Comparison of ENCODE assay signal across 4 cellular contexts in the genomic region with DNA sequence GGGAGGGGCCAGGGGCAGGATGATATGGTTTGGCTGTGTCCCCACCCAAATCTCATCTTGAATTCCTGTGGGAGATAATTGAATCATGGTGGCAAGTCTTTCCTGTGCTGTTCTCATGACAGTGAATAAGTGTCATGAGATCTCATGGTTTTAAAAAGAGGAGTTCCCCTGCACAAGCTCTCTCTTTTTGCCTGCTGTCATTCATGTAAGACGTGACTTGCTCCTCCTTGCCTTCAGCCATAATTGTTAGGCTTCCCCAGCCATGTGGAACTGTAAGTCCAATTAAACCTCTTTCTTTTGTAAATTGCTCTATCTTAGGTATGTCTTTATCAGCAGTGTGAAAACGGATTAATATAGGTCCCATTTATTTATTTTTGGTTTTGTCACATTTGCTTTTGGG. TPM values are rescaled to one million over a fixed set of nuclear protein-coding genes. Genes with fewer than 3 reads are reported as not detected.
"Had no signal": no experiment of that assay in that cellular context is flagged by ENCODE, and none has a peak within 500 bp of the region (broad histone marks: within the 10 kb centered on the region; RNA-seq: fewer than 3 reads in every experiment).

No MANE protein-coding gene starts in this region.

RNA-seq across cellular contexts. Expression of gene CCR4, which starts 20.2 kb away (rescaled TPM):
- total RNA-seq: LHCN-M2, M059J, MCF 10A, NCI-H460 had no signal
